ENCODE assay signal across 1 cellular context in genomic region chr4:184274288-184274951, GRCh38.
TF ChIP-seq lines count a peak whose summit lies in the region.

No MANE protein-coding gene starts in this region.

TF ChIP-seq in HepG2, 621 proteins besides CTCF, POLR2A, EP300 and RAD21 (continued from another document and continues in another):
- 0 out of 2 replicates have a peak, but pooled peaks have one; percentile 25 for TF ChIP-seq THAP9 (CRISPR knock-in tag; IDR thresholded peaks at IDR 0.05; ENCODE audit: borderline replicate concordance)
- no peak for TF ChIP-seq ZNF615 (CRISPR knock-in tag; IDR thresholded peaks at IDR 0.05; ENCODE audit: borderline replicate concordance)
- peak; percentile 69 for TF ChIP-seq ZFY (CRISPR knock-in tag; IDR thresholded peaks at IDR 0.05)
- TF ChIP-seq RBM22 (optimal IDR thresholded peaks at IDR 0.05; ENCODE audit: low read length): no peak
- peak; percentile 44 for TF ChIP-seq IKZF4 (CRISPR knock-in tag; IDR thresholded peaks at IDR 0.05; ENCODE audit: borderline replicate concordance, low read depth, not compliant biosample characterization)
- TF ChIP-seq BCL3 (CRISPR knock-in tag; IDR thresholded peaks at IDR 0.05): peak; percentile 78; the same call in 1 of the 2 replicates
- 0 out of 2 replicates have a peak, but pooled peaks have one; percentile 40 for TF ChIP-seq ZNF274 (CRISPR knock-in tag; IDR thresholded peaks at IDR 0.05)
- TF ChIP-seq ZBED4 (CRISPR knock-in tag; IDR thresholded peaks at IDR 0.05; ENCODE audit: borderline replicate concordance): peak; percentile 34; the same call in 1 of the 2 replicates
- peak; percentile 37; the same call in 1 of the 2 replicates for TF ChIP-seq TFE3 (CRISPR knock-in tag; IDR thresholded peaks at IDR 0.05)
- peak; percentile 72 for TF ChIP-seq ZNF687 (CRISPR knock-in tag; IDR thresholded peaks at IDR 0.05)
- TF ChIP-seq ZFX (CRISPR knock-in tag; IDR thresholded peaks at IDR 0.05; ENCODE audit: low read depth): peak; percentile 46
- TF ChIP-seq ZNF839 (CRISPR knock-in tag; IDR thresholded peaks at IDR 0.05; ENCODE audit: borderline replicate concordance): no peak
- no peak for TF ChIP-seq HNF1B (CRISPR knock-in tag; IDR thresholded peaks at IDR 0.05)
- 0 out of 2 replicates have a peak, but pooled peaks have one; percentile 18 for TF ChIP-seq ZNF331 (CRISPR knock-in tag; IDR thresholded peaks at IDR 0.05)
- no peak; the same call in 1 of the 2 replicates for TF ChIP-seq USF2 (IDR thresholded peaks at IDR 0.05; ENCODE audit: low read depth, low read length)
- TF ChIP-seq USF2 (CRISPR knock-in tag; IDR thresholded peaks at IDR 0.05; ENCODE audit: borderline replicate concordance): no peak
- TF ChIP-seq ZNF512B (CRISPR knock-in tag; IDR thresholded peaks at IDR 0.05; ENCODE audit: borderline replicate concordance): no peak
- TF ChIP-seq CC2D1A (CRISPR knock-in tag; IDR thresholded peaks at IDR 0.05): no peak
- TF ChIP-seq ZFP91 (CRISPR knock-in tag; IDR thresholded peaks at IDR 0.05; ENCODE audit: borderline replicate concordance): peak; percentile 39; the same call in 1 of the 2 replicates
- TF ChIP-seq SALL1 (CRISPR knock-in tag; IDR thresholded peaks at IDR 0.05): peak; percentile 54
- TF ChIP-seq SIN3A (IDR thresholded peaks at IDR 0.05; ENCODE audit: borderline replicate concordance, low read depth, low read length): no peak
- TF ChIP-seq FOSL2 (CRISPR knock-in tag; IDR thresholded peaks at IDR 0.05): no peak
- TF ChIP-seq ZNF83 (CRISPR knock-in tag; IDR thresholded peaks at IDR 0.05; ENCODE audit: borderline replicate concordance): 0 out of 2 replicates have a peak, but pooled peaks have one; percentile 78
- TF ChIP-seq KDM5B (CRISPR knock-in tag; IDR thresholded peaks at IDR 0.05; ENCODE audit: borderline replicate concordance): 0 out of 2 replicates have a peak, but pooled peaks have one; percentile 33
